Comparison of ENCODE assay signal across 19 cellular contexts in the genomic region with DNA sequence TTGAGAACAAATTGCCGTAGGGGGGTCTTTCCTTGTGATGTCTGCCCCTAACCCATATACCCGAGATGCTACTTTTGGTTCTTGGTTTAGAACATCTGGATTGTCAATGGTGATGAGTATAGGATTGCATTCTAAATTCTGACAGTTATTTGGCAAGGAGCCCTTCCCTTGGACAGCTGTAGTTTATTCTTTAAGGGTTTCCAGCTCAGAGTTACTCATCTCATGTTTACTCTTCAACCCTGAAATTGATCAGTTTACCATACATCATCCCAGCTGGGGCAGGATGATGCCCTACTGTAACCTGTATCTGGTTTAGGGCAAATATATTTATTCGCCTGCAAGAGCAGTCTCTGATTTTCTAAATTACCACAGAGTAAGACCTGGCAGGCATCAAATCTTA.
"Had no signal": no experiment of that assay in that cellular context is flagged by ENCODE, and none has a peak within 500 bp of the region (broad histone marks: within the 10 kb centered on the region; RNA-seq: fewer than 3 reads in every experiment).

No MANE protein-coding gene starts in this region.

- H3K36me3 Mint-ChIP-seq: naive thymus-derived CD8-positive, alpha-beta T cell had no signal

- DNase-seq: activated CD4-positive, alpha-beta T cell treated with anti-CD3 and anti-CD28 coated beads for 1 hour; activated gamma-delta T cell treated with Interleukin-2 at 50 U/mL for 16 hours; activated T-cell treated with anti-CD3 and anti-CD28 coated beads for 4 hours; amniotic stem cell; effector memory CD8-positive, alpha-beta T cell; hypothalamus; mesenchymal stem cell; naive thymus-derived CD8-positive, alpha-beta T cell; stimulated activated CD4-positive, alpha-beta T cell treated with anti-CD3 and anti-CD28 coated beads, Interleukin-12 subunit alpha, Interleukin-12 subunit beta, amount 100 ng/mL, for 4 hours; stimulated activated CD4-positive, alpha-beta T cell treated with anti-CD3 and anti-CD28 coated beads, Interleukin-1b, Interleukin-23, amount 100 ng/mL, for 48 hours; stimulated activated CD8-positive, alpha-beta memory T cell treated with anti-CD3 and anti-CD28 coated beads, Interleukin-4, amount 100 ng/mL, for 48 hours; stimulated activated naive CD4-positive, alpha-beta T cell; SW 1271; T-helper 2 cell; WERI-Rb-1 had no signal

- H3K27ac Mint-ChIP-seq: activated naive CD4-positive, alpha-beta T cell treated with anti-CD3 and anti-CD28 coated beads, Interleukin-2, amount 50 U/mL, for 72 hours; effector memory CD8-positive, alpha-beta T cell had no signal

- H3K4me1 ChIP-seq: parathyroid adenoma had no signal

- H3K27ac ChIP-seq: parathyroid adenoma, WERI-Rb-1 had no signal

- H2AFZ ChIP-seq: parathyroid adenoma had no signal

- H3K9ac ChIP-seq: parathyroid adenoma had no signal

- H3K36me3 ChIP-seq: WERI-Rb-1 had no signal

- FAIRE-seq: frontal cortex had no signal

- H3K4me3 Mint-ChIP-seq: activated T-helper 1 cell treated with anti-CD3 and anti-CD28 coated beads, Interleukin-12 subunit alpha, Interleukin-12 subunit beta, Interleukin-2, Interleukin-4 antibody, amounts not matched to agents 30 ng/mL and 10 ng/mL and 1 ng/mL, durations not matched to agents 14 hours and 24 hours and 36 hours; effector memory CD8-positive, alpha-beta T cell; naive thymus-derived CD8-positive, alpha-beta T cell had no signal

- H3K79me2 ChIP-seq: parathyroid adenoma had no signal

- ATAC-seq: effector memory CD8-positive, alpha-beta T cell; naive thymus-derived CD8-positive, alpha-beta T cell had no signal

- H3K27me3 Mint-ChIP-seq: effector memory CD8-positive, alpha-beta T cell; naive thymus-derived CD8-positive, alpha-beta T cell had no signal
